20 cellular contexts compared by ENCODE assay signal in genomic region chr7:36809064-36809463, GRCh38.
DNase-seq lines count a peak whose midpoint lies in the region; ATAC-seq and TF ChIP-seq lines count a peak whose summit lies in the region.
"Had no signal": no experiment of that assay in that cellular context is flagged by ENCODE, and none has a peak within 500 bp of the region (broad histone marks: within the 10 kb centered on the region; RNA-seq: fewer than 3 reads in every experiment).

No MANE protein-coding gene starts in this region.

- no peak overlapping the region for H3K18ac ChIP-seq in mesendoderm (ENCODE audit: low read length)

- peaks cover 7% of the 10 kb centered on the region for H3K4me1 ChIP-seq in CD8-positive, alpha-beta T cell (ENCODE audit: insufficient read depth, low read length)
- H3K4me1 ChIP-seq in esophagus muscularis mucosa (no peaks in the 10 kb centered on the region), mesendoderm (ENCODE audit: control insufficient read depth, low read depth, low read length) (no peaks in the 10 kb centered on the region)
- H3K4me1 ChIP-seq: HAP-1 had no signal

- peaks cover 16% of the 10 kb centered on the region for H3K9me3 Mint-ChIP-seq in activated CD4-positive, alpha-beta T cell treated with anti-CD3 and anti-CD28 coated beads, Interleukin-2, amount 10 ng/mL, durations not matched to agents 24 days and 14 days
- H3K9me3 Mint-ChIP-seq in activated CD4-positive, alpha-beta T cell treated with anti-CD3 and anti-CD28 coated beads, Interleukin-2, amount 10 ng/mL, durations not matched to agents 7 days and 5 days = peaks cover 3% of the 10 kb centered on the region
- no peaks in the 10 kb centered on the region for H3K9me3 Mint-ChIP-seq in CD8-positive, alpha-beta T cell
- H3K9me3 Mint-ChIP-seq: CD8-positive, alpha-beta memory T cell had no signal

- 84% methylated on average over 3 of the region's 3 CpGs for WGBS in esophagus muscularis mucosa
- no CpG with 5 or more reads among the region's 3 CpGs for WGBS in mesendoderm (ENCODE audit: extremely low coverage, insufficient coverage, low lambda C conversion rate)

- H3K27me3 Mint-ChIP-seq in activated CD4-positive, alpha-beta T cell treated with anti-CD3 and anti-CD28 coated beads, Interleukin-2, amount 10 ng/mL, durations not matched to agents 24 days and 14 days = peaks cover 7% of the 10 kb centered on the region
- peaks cover 2% of the 10 kb centered on the region for H3K27me3 Mint-ChIP-seq in activated CD4-positive, alpha-beta T cell treated with anti-CD3 and anti-CD28 coated beads, Interleukin-2, amount 10 ng/mL, durations not matched to agents 7 days and 5 days
- no peaks in the 10 kb centered on the region for H3K27me3 Mint-ChIP-seq in CD8-positive, alpha-beta T cell (ENCODE audit: low read depth)

- TF ChIP-seq EP300 in esophagus muscularis mucosa (IDR thresholded peaks at IDR 0.05) = no peak

- H3K79me1 ChIP-seq in mesendoderm (ENCODE audit: low read length) = no peaks in the 10 kb centered on the region

- H3K4me3 Mint-ChIP-seq in activated CD4-positive, alpha-beta T cell treated with anti-CD3 and anti-CD28 coated beads, Interleukin-2, amount 10 ng/mL, durations not matched to agents 24 days and 14 days = no peak overlapping the region
- no peak overlapping the region for H3K4me3 Mint-ChIP-seq in activated CD4-positive, alpha-beta T cell treated with anti-CD3 and anti-CD28 coated beads, Interleukin-2, amount 10 ng/mL, durations not matched to agents 7 days and 5 days
- no peak overlapping the region for H3K4me3 Mint-ChIP-seq in CD8-positive, alpha-beta T cell
- H3K4me3 Mint-ChIP-seq: B cell; CD4-positive, CD25-positive, alpha-beta regulatory T cell; CD8-positive, alpha-beta memory T cell; HFFc6 had no signal

- H3K4me2 ChIP-seq in mesendoderm (ENCODE audit: low read length) = no peak overlapping the region
- H3K4me2 ChIP-seq: BLaER1 had no signal

- TF ChIP-seq POLR2A in esophagus muscularis mucosa (IDR thresholded peaks at IDR 0.05; ENCODE audit: low read depth) = no peak

- POLR2A ChIA-PET in activated CD4-positive, alpha-beta T cell treated with anti-CD3 and anti-CD28 coated beads, Interleukin-2, amount 10 ng/mL, durations not matched to agents 7 days and 5 days (lab: Charles Lee) = no interaction called here
- POLR2A ChIA-PET in CD8-positive, alpha-beta T cell (lab: Charles Lee) = interaction anchor here (1.5 to 1.6 kb wide), 3 partner anchors 23 to 129 kb away, joined by 3 to 5 read pairs (median 4); no protein-coding TSS in a partner anchor

- no peak overlapping the region for H4K8ac ChIP-seq in mesendoderm (ENCODE audit: low read depth, low read length)

- H3K27me3 ChIP-seq in CD8-positive, alpha-beta T cell (ENCODE audit: insufficient read depth, low read length) = no peaks in the 10 kb centered on the region
- no peaks in the 10 kb centered on the region for H3K27me3 ChIP-seq in esophagus muscularis mucosa
- no peaks in the 10 kb centered on the region for H3K27me3 ChIP-seq in mesendoderm (ENCODE audit: insufficient read depth, low read length, poor library complexity)
- H3K27me3 ChIP-seq: BLaER1 had no signal

- H2BK5ac ChIP-seq in mesendoderm (ENCODE audit: low read length) = no peak overlapping the region

- H3K36me3 Mint-ChIP-seq in activated CD4-positive, alpha-beta T cell treated with anti-CD3 and anti-CD28 coated beads, Interleukin-2, amount 10 ng/mL, durations not matched to agents 24 days and 14 days (ENCODE audit: low read depth) = peaks cover 2% of the 10 kb centered on the region
- H3K36me3 Mint-ChIP-seq in activated CD4-positive, alpha-beta T cell treated with anti-CD3 and anti-CD28 coated beads, Interleukin-2, amount 10 ng/mL, durations not matched to agents 7 days and 5 days (ENCODE audit: low read depth) = peaks cover 2% of the 10 kb centered on the region
- H3K36me3 Mint-ChIP-seq in CD8-positive, alpha-beta T cell = no peaks in the 10 kb centered on the region
- H3K36me3 Mint-ChIP-seq: CD4-positive, CD25-positive, alpha-beta regulatory T cell had no signal

- H3K9ac ChIP-seq in mesendoderm (ENCODE audit: low read length) = no peak overlapping the region
- H3K9ac ChIP-seq: BLaER1 had no signal

- H3K9me3 ChIP-seq in CD8-positive, alpha-beta T cell (ENCODE audit: low read length) = no peaks in the 10 kb centered on the region
- H3K9me3 ChIP-seq in esophagus muscularis mucosa = no peaks in the 10 kb centered on the region
- H3K9me3 ChIP-seq: BLaER1, HAP-1 had no signal

- intact Hi-C loops in activated CD4-positive, alpha-beta T cell treated with anti-CD3 and anti-CD28 coated beads, Interleukin-2, amount 10 ng/mL, durations not matched to agents 24 days and 14 days (cut with micrococcal nuclease) = no loop called here
- intact Hi-C loops in CD8-positive, alpha-beta T cell (cut with DNase I, micrococcal nuclease) = loop anchor here in 1 of 2 experiments (2.0 kb wide), 1 partner anchor 14 kb away; no protein-coding TSS in a partner anchor
- intact Hi-C loops in esophagus muscularis mucosa (cut with DNase I) = no loop called here

- DNase-seq in activated CD4-positive, alpha-beta T cell treated with anti-CD3 and anti-CD28 coated beads, Interleukin-2, amount 10 ng/mL, durations not matched to agents 24 days and 14 days = peak; percentile 45
- no peak for DNase-seq in activated CD4-positive, alpha-beta T cell treated with anti-CD3 and anti-CD28 coated beads, Interleukin-2, amount 10 ng/mL, durations not matched to agents 7 days and 5 days
- no peak for DNase-seq in CD8-positive, alpha-beta T cell
- peak; percentile 55 for DNase-seq in NCI-H69 (lab: John Stamatoyannopoulos, UW)
- peak; percentile 7 for DNase-seq in esophagus muscularis mucosa (ENCODE audit: extremely low spot score)
- no peak for DNase-seq in NCI-H446 (lab: John Stamatoyannopoulos, UW)
- DNase-seq in GM03348 (ENCODE audit: low spot score) = no peak
- no peak for DNase-seq in mesendoderm
- DNase-seq: CD4-positive, CD25-positive, alpha-beta regulatory T cell; CD8-positive, alpha-beta memory T cell; DMS53; DMS79 treated with DMSO at 0.1 percent for 48 hours; GOT3; HFFc6 had no signal

- no peak overlapping the region for H3K27ac ChIP-seq in CD8-positive, alpha-beta T cell (ENCODE audit: low read depth, low read length)
- H3K27ac ChIP-seq in esophagus muscularis mucosa (replicated peaks in 1 of 4) (no peak overlapping the region), mesendoderm (ENCODE audit: low read depth, low read length) (no peak overlapping the region)
- H3K27ac ChIP-seq: 22Rv1, BLaER1, C4-2B had no signal

- H3K4ac ChIP-seq in mesendoderm (ENCODE audit: low read depth, low read length) = no peak overlapping the region

- no peak overlapping the region for H4K5ac ChIP-seq in mesendoderm (ENCODE audit: low read length)

- H2AK5ac ChIP-seq in mesendoderm (ENCODE audit: low read length) = no peak overlapping the region

- H3K36me3 ChIP-seq in CD8-positive, alpha-beta T cell (ENCODE audit: insufficient read depth, low read length) = no peaks in the 10 kb centered on the region
- no peaks in the 10 kb centered on the region for H3K36me3 ChIP-seq in esophagus muscularis mucosa
- H3K36me3 ChIP-seq in mesendoderm (ENCODE audit: control insufficient read depth, insufficient read depth, low read length) = no peaks in the 10 kb centered on the region
- H3K36me3 ChIP-seq: BLaER1, HAP-1 had no signal

- no peak overlapping the region for H3K27ac Mint-ChIP-seq in activated CD4-positive, alpha-beta T cell treated with anti-CD3 and anti-CD28 coated beads, Interleukin-2, amount 10 ng/mL, durations not matched to agents 24 days and 14 days
- H3K27ac Mint-ChIP-seq in activated CD4-positive, alpha-beta T cell treated with anti-CD3 and anti-CD28 coated beads, Interleukin-2, amount 10 ng/mL, durations not matched to agents 7 days and 5 days = no peak overlapping the region
- no peak overlapping the region for H3K27ac Mint-ChIP-seq in CD8-positive, alpha-beta T cell
- H3K27ac Mint-ChIP-seq: B cell; CD4-positive, CD25-positive, alpha-beta regulatory T cell; HFFc6 had no signal

- no peak overlapping the region for H3K56ac ChIP-seq in mesendoderm (ENCODE audit: low read length)

- no peak overlapping the region for H2BK15ac ChIP-seq in mesendoderm (replicated peaks; ENCODE audit: low read depth)

- no peak overlapping the region for H2BK120ac ChIP-seq in mesendoderm (ENCODE audit: low read depth, low read length)

- no peaks in the 10 kb centered on the region for H3K79me2 ChIP-seq in mesendoderm (ENCODE audit: control insufficient read depth, insufficient read depth, low read length)

- H3K23ac ChIP-seq in mesendoderm (ENCODE audit: low read length) = no peak overlapping the region

- peak; percentile 44 for ATAC-seq in CD8-positive, alpha-beta T cell
- ATAC-seq: GM12878 had no signal

- peaks cover 11% of the 10 kb centered on the region for H3K4me1 Mint-ChIP-seq in activated CD4-positive, alpha-beta T cell treated with anti-CD3 and anti-CD28 coated beads, Interleukin-2, amount 10 ng/mL, durations not matched to agents 24 days and 14 days
- peaks cover 9% of the 10 kb centered on the region for H3K4me1 Mint-ChIP-seq in activated CD4-positive, alpha-beta T cell treated with anti-CD3 and anti-CD28 coated beads, Interleukin-2, amount 10 ng/mL, durations not matched to agents 7 days and 5 days
- H3K4me1 Mint-ChIP-seq in CD8-positive, alpha-beta T cell (ENCODE audit: low read depth) = peaks cover 23% of the 10 kb centered on the region
- H3K4me1 Mint-ChIP-seq: B cell; CD4-positive, CD25-positive, alpha-beta regulatory T cell had no signal

- H3K4me3 ChIP-seq in CD8-positive, alpha-beta T cell (ENCODE audit: low read depth, low read length) = no peak overlapping the region
- H3K4me3 ChIP-seq in esophagus muscularis mucosa (no peak overlapping the region), mesendoderm (ENCODE audit: low read length) (no peak overlapping the region)
- H3K4me3 ChIP-seq: BLaER1, GM12878, HAP-1 had no signal

- CTCF ChIA-PET in activated CD4-positive, alpha-beta T cell treated with anti-CD3 and anti-CD28 coated beads, Interleukin-2, amount 10 ng/mL, durations not matched to agents 7 days and 5 days (lab: Charles Lee) = interaction anchor here (1.0 to 1.6 kb wide), 2 partner anchors 8 to 17 kb away, joined by 3 to 5 read pairs; no protein-coding TSS in a partner anchor
- CTCF ChIA-PET in CD8-positive, alpha-beta T cell (lab: Charles Lee) = no interaction called here

- no peak for TF ChIP-seq CTCF in CD8-positive, alpha-beta T cell (IDR thresholded peaks at IDR 0.05)
- TF ChIP-seq CTCF in esophagus muscularis mucosa (IDR thresholded peaks at IDR 0.05) = no peak

Comparison
In these comparisons a context has a peak if more than half of its experiments do, and no peak if none do; other contexts are left out.
1. DNase-seq: peak in activated CD4-positive, alpha-beta T cell treated with anti-CD3 and anti-CD28 coated beads, Interleukin-2, amount 10 ng/mL, durations not matched to agents 24 days and 14 days (single experiment), NCI-H69 (single experiment) and esophagus muscularis mucosa (single experiment); none in activated CD4-positive, alpha-beta T cell treated with anti-CD3 and anti-CD28 coated beads, Interleukin-2, amount 10 ng/mL, durations not matched to agents 7 days and 5 days (single experiment), CD8-positive, alpha-beta T cell (0 of 7), NCI-H446 (0 of 2), GM03348 (single experiment) and mesendoderm (single experiment).